ENCODE assay signal across 17 cellular contexts in the genomic region with DNA sequence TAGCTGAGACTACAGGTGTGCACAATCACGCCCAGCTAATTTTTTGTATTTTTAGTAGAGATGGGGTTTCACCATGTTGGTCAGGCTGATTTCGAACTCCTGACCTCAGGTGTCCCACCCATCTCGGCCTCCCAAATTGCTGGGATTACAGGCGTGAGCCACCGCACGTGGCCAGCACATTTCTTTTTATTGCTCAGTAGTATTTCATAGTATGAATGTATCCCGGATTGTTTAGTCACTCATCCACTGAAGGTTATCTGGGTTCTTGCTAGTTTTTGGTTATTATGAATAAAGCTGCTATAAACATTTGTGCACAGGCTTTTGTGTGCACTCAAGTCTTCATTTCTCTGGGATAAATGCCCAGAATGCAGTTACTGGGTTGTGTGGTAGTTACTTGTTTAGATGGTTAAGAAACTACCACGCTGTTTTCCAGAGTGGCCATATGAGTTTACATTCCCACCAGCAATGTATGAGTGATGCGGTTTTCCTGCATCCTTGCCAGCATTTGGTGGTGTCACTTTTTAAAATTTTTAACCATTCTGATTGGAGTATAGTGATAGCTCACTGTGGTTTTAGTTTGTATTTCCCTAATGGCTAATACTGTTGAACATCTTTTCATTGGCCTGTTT.
"Had no signal": no experiment of that assay in that cellular context is flagged by ENCODE, and none has a peak within 500 bp of the region (broad histone marks: within the 10 kb centered on the region; RNA-seq: fewer than 3 reads in every experiment).

No MANE protein-coding gene starts in this region.

- H3K9me3 ChIP-seq: colonic mucosa, esophagus squamous epithelium, gastrocnemius medialis, ovary, thoracic aorta, transverse colon had no signal

- H3K27ac ChIP-seq: colonic mucosa, esophagus squamous epithelium, gastrocnemius medialis, heart right ventricle, ovary, stomach, thoracic aorta, transverse colon had no signal

- ATAC-seq: gastrocnemius medialis; heart right ventricle; naive thymus-derived CD8-positive, alpha-beta T cell; right cardiac atrium had no signal

- H3K36me3 ChIP-seq: colonic mucosa, esophagus squamous epithelium, gastrocnemius medialis, heart right ventricle, ovary, stomach, thoracic aorta, transverse colon had no signal

- H3K27me3 ChIP-seq: colonic mucosa, gastrocnemius medialis, heart right ventricle, ovary, stomach, transverse colon had no signal

- DNase-seq: colonic mucosa; dermis blood vessel endothelial cell; esophagus squamous epithelium; gastrocnemius medialis; heart right ventricle; hypothalamus; kidney glomerular epithelial cell; naive thymus-derived CD8-positive, alpha-beta T cell; ovary; right cardiac atrium; small intestine; stimulated activated CD4-positive, alpha-beta T cell treated with anti-CD3 and anti-CD28 coated beads, Interleukin-12 subunit alpha, Interleukin-12 subunit beta, amount 100 ng/mL, for 4 hours; stimulated activated naive CD4-positive, alpha-beta T cell; stomach; substantia nigra; transverse colon had no signal

- H3K4me3 ChIP-seq: colonic mucosa, esophagus squamous epithelium, gastrocnemius medialis, heart right ventricle, ovary, stomach, thoracic aorta, transverse colon had no signal

- H3K4me1 ChIP-seq: colonic mucosa, esophagus squamous epithelium, gastrocnemius medialis, heart right ventricle, stomach, transverse colon had no signal
